ENCODE assay signal across 12 cellular contexts in the genomic region with DNA sequence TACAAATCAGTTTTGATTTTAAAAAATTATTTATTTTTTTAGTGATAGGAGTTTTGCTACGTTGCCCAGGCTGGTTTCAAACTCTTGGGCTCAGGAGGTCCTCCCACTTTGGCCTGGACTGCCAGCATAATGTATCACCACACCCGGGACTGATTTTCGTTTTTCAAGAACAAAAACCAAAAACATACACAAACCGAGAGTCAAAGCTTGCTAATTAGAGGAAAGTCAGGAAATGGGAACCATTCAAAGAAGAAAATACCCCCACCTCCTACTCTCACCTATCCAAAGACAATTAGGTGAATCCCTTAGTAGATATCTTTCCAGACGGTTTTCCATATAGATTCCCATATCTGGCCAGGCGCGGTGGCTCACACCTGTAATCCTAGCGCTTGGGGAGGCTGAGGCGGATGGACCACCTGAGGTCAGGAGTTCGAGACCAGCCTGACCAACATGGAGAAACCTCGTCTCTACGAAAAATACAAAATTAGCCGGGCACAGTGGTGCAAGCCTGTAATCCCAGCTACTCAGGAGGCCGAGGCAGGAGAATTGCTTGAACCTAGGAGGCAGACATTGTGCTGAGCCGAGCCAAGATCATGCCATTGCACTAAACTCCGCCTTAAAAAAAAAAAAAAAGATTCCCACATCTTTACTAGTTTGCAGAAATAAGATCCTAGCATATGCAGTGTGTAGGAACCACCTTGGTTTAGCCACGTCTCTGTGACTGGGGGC. TPM values are rescaled to one million over a fixed set of nuclear protein-coding genes. Genes with fewer than 3 reads are reported as not detected.
A peak's percentile ranks its signal among the peaks of the same experiment; 100 is the strongest.
DNase-seq lines count a peak whose midpoint lies in the region; ATAC-seq and TF ChIP-seq lines count a peak whose summit lies in the region.
"Had no signal": no experiment of that assay in that cellular context is flagged by ENCODE, and none has a peak within 500 bp of the region (broad histone marks: within the 10 kb centered on the region; RNA-seq: fewer than 3 reads in every experiment).

No MANE protein-coding gene starts in this region.

- H3K9me3 ChIP-seq in CD4-positive, CD25-positive, alpha-beta regulatory T cell (ENCODE audit: control insufficient read depth in 2 of 2, low read length in 2 of 2), result no peaks in the 10 kb centered on the region
- no peaks in the 10 kb centered on the region for H3K9me3 ChIP-seq in mononuclear cell (ENCODE audit: low read depth, low read length)
- H3K9me3 ChIP-seq: prostate gland had no signal

- intact Hi-C loops in activated B cell treated with CpG ODN at 0.5 μM for 24 hours (cut with micrococcal nuclease), result no loop called here

- peak overlapping the region; percentile 90 for H3K4me3 ChIP-seq in CD4-positive, CD25-positive, alpha-beta regulatory T cell (ENCODE audit: low read depth, low read length)
- H3K4me3 ChIP-seq in GM12875 (ENCODE audit: low read depth, low read length) (peak overlapping the region; percentile 88), mononuclear cell (ENCODE audit: low read length) (peak overlapping the region; percentile 79)
- H3K4me3 ChIP-seq: cardiac muscle cell had no signal

- no peak for DNase-seq in CD4-positive, CD25-positive, alpha-beta regulatory T cell
- DNase-seq in activated B cell treated with CpG ODN at 0.5 μM for 24 hours (no peak), mucosa of gallbladder (ENCODE audit: low spot score) (no peak), COLO829 (ENCODE audit: low spot score) (no peak), HFFc6 (no peak), LoVo (ENCODE audit: low spot score) (no peak)
- DNase-seq: mesenchymal stem cell had no signal

- H3K4me1 ChIP-seq in CD4-positive, CD25-positive, alpha-beta regulatory T cell (ENCODE audit: control insufficient read depth, insufficient read depth, low read length, poor library complexity, severe bottlenecking), result peaks cover 56% of the 10 kb centered on the region
- peaks cover 59% of the 10 kb centered on the region for H3K4me1 ChIP-seq in mononuclear cell (ENCODE audit: insufficient read depth, low read length)
- H3K4me1 ChIP-seq: prostate gland had no signal

- H3K4me3 Mint-ChIP-seq in CD4-positive, CD25-positive, alpha-beta regulatory T cell, result peak overlapping the region; percentile 98 to 100 (median 100)
- peak overlapping the region; percentile 46 for H3K4me3 Mint-ChIP-seq in activated B cell treated with CpG ODN at 0.5 μM for 24 hours
- H3K4me3 Mint-ChIP-seq in HFFc6, result no peak overlapping the region

- CTCF ChIA-PET in activated B cell treated with CpG ODN at 0.5 μM for 24 hours (lab: Charles Lee), result no interaction called here

- ATAC-seq in CD4-positive, CD25-positive, alpha-beta regulatory T cell (ENCODE audit: low read depth in 2 of 2), result no peak
- no peak for ATAC-seq in activated B cell treated with CpG ODN at 0.5 μM for 24 hours (ENCODE audit: low read depth)
- ATAC-seq: esophagus mucosa had no signal

- peaks cover 3% of the 10 kb centered on the region for H3K36me3 ChIP-seq in CD4-positive, CD25-positive, alpha-beta regulatory T cell (ENCODE audit: control insufficient read depth, insufficient read depth, low read length)
- H3K36me3 ChIP-seq: cardiac muscle cell, prostate gland had no signal

- H3K27ac Mint-ChIP-seq in CD4-positive, CD25-positive, alpha-beta regulatory T cell, result peak overlapping the region; percentile 92 to 96 (median 95)
- H3K27ac Mint-ChIP-seq in activated B cell treated with CpG ODN at 0.5 μM for 24 hours (no peak overlapping the region), HFFc6 (no peak overlapping the region)

- peaks cover 23% of the 10 kb centered on the region for H3K36me3 Mint-ChIP-seq in CD4-positive, CD25-positive, alpha-beta regulatory T cell
- H3K36me3 Mint-ChIP-seq in activated B cell treated with CpG ODN at 0.5 μM for 24 hours (ENCODE audit: low read depth) (no peaks in the 10 kb centered on the region), HFFc6 (ENCODE audit: low read depth) (no peaks in the 10 kb centered on the region)

- H3K9me3 Mint-ChIP-seq in CD4-positive, CD25-positive, alpha-beta regulatory T cell, result peaks cover 0 to 2% (median 0%) of the 10 kb centered on the region in 7 donors
- H3K9me3 Mint-ChIP-seq in activated B cell treated with CpG ODN at 0.5 μM for 24 hours (no peaks in the 10 kb centered on the region), HFFc6 (no peaks in the 10 kb centered on the region)

- POLR2A ChIA-PET in activated B cell treated with CpG ODN at 0.5 μM for 24 hours (lab: Charles Lee), result interaction anchor here (0.7 to 2.7 kb wide), 4 partner anchors 9 to 18 kb away, joined by 3 to 12 read pairs (median 4); no protein-coding TSS in a partner anchor

- no peaks in the 10 kb centered on the region for H3K27me3 ChIP-seq in CD4-positive, CD25-positive, alpha-beta regulatory T cell (ENCODE audit: control insufficient read depth, insufficient read depth, low read length)
- no peaks in the 10 kb centered on the region for H3K27me3 ChIP-seq in mononuclear cell (ENCODE audit: insufficient read depth, low read length)
- H3K27me3 ChIP-seq: cardiac muscle cell had no signal

- H3K4me1 Mint-ChIP-seq in CD4-positive, CD25-positive, alpha-beta regulatory T cell, result peaks cover 0 to 58% (median 48%) of the 10 kb centered on the region in 4 donors
- H3K4me1 Mint-ChIP-seq in activated B cell treated with CpG ODN at 0.5 μM for 24 hours (peaks cover 57% of the 10 kb centered on the region), HFFc6 (ENCODE audit: low read depth) (peaks cover 5% of the 10 kb centered on the region)

- TF ChIP-seq CTCF in GM12875 (IDR thresholded peaks at IDR 0.05; ENCODE audit: borderline replicate concordance, insufficient read depth, low read depth, low read length) (no peak), activated B cell treated with CpG ODN at 0.5 μM for 24 hours (IDR thresholded peaks at IDR 0.05) (no peak), HFFc6 (IDR thresholded peaks at IDR 0.05) (no peak)

- peak overlapping the region; percentile 84 for H3K27ac ChIP-seq in CD4-positive, CD25-positive, alpha-beta regulatory T cell (ENCODE audit: insufficient read depth, low read length, poor library complexity, severe bottlenecking)
- H3K27ac ChIP-seq: cardiac muscle cell, prostate gland had no signal

- peaks cover 12% of the 10 kb centered on the region for H3K27me3 Mint-ChIP-seq in CD4-positive, CD25-positive, alpha-beta regulatory T cell
- no peaks in the 10 kb centered on the region for H3K27me3 Mint-ChIP-seq in activated B cell treated with CpG ODN at 0.5 μM for 24 hours
- peaks cover 33% of the 10 kb centered on the region for H3K27me3 Mint-ChIP-seq in HFFc6 (ENCODE audit: insufficient read depth)

RNA-seq across cellular contexts. Expression of a gene that starts 0.9 kb away (rescaled TPM):
- 149 TPM for total RNA-seq in CD4-positive, CD25-positive, alpha-beta regulatory T cell
- 100 to 1,000 TPM; 103 to 135 (median 126) TPM for polyA plus RNA-seq in CD4-positive, CD25-positive, alpha-beta regulatory T cell
- total RNA-seq in activated B cell treated with CpG ODN at 0.5 μM for 24 hours, result 2.4 and 2.7 TPM in 2 replicates
- 29.7 TPM for total RNA-seq in mononuclear cell
- 9.0 TPM for total RNA-seq in mucosa of gallbladder
- total RNA-seq in HFFc6 (2021; fragmentation: NEBNext Ultra II Directional; extraction: Animal tissue kit (Norgen Biotek cat#: 25700)), result under 1 TPM in 5 of 6 experiments, not detected in 1; 0.06 to 0.20 (median 0.12) TPM

RNA-seq across cellular contexts. Expression of a gene that starts 16.8 kb away (rescaled TPM):
- 2.4 TPM for total RNA-seq in CD4-positive, CD25-positive, alpha-beta regulatory T cell
- polyA plus RNA-seq in CD4-positive, CD25-positive, alpha-beta regulatory T cell, result 1 to 10 TPM in 1 of 4 donors, under 1 TPM in 3; 0.53 to 2.1 (median 0.69) TPM
- total RNA-seq in activated B cell treated with CpG ODN at 0.5 μM for 24 hours, result 0.64 and 0.84 TPM in 2 replicates
- 0.21 TPM for total RNA-seq in mononuclear cell
- 17.2 TPM for total RNA-seq in mucosa of gallbladder
- total RNA-seq in HFFc6 (2021; fragmentation: NEBNext Ultra II Directional; extraction: Animal tissue kit (Norgen Biotek cat#: 25700)), result 10 to 100 TPM in 3 of 6 experiments, 1 to 10 TPM in 3; 3.0 to 12.4 (median 10.3) TPM

Comparison
In these comparisons a context has a peak if more than half of its experiments do, and no peak if none do; other contexts are left out.
1. H3K27ac Mint-ChIP-seq: peak in CD4-positive, CD25-positive, alpha-beta regulatory T cell (3 of 3); none in activated B cell treated with CpG ODN at 0.5 μM for 24 hours (single experiment) and HFFc6 (single experiment).
2. Peak in every context shown above with its lines, with median percentiles within 50 percentile points of each other: H3K4me3 ChIP-seq.